ENCODE assay signal across 34 cellular contexts in genomic region chr14:67482765-67483164, GRCh38.
"Had no signal": no experiment of that assay in that cellular context is flagged by ENCODE, and none has a peak within 500 bp of the region (broad histone marks: within the 10 kb centered on the region; RNA-seq: fewer than 3 reads in every experiment).

No MANE protein-coding gene starts in this region.

- H3K27me3 ChIP-seq: brain microvascular endothelial cell, dorsolateral prefrontal cortex, esophagus muscularis mucosa, foreskin keratinocyte, gastrocnemius medialis had no signal

- H3K4me3 Mint-ChIP-seq: activated B cell treated with CpG ODN at 0.5 μM for 24 hours; activated CD8-positive, alpha-beta T cell treated with anti-CD3 and anti-CD28 coated beads for 36 hours; activated naive CD8-positive, alpha-beta T cell; activated T-cell treated with anti-CD3 and anti-CD28 coated beads, Interleukin-2, amount 50 U/mL, for 4 hours; activated T-helper 17 cell treated with anti-CD3 and anti-CD28 coated beads, Interleukin-2, amount 50 U/mL, for 72 hours; central memory CD8-positive, alpha-beta T cell; dendritic cell treated with granulocyte-macrophage colony-stimulating factor and Interleukin-4, amounts not matched to agents 40 ng/mL and 50 ng/mL, for 4 days; T-cell; T-helper 1 cell treated with Interleukin-12 subunit alpha and Interleukin-12 subunit beta and Interleukin-4 antibody, amounts not matched to agents 30 μg/mL and 1 μg/mL, for 36 hours; T-helper 2 cell treated with Interferon-gamma antibody and Interleukin-4, amounts not matched to agents 5 μg/mL and 100 μg/mL, for 36 hours had no signal

- H3K27ac Mint-ChIP-seq: activated B cell treated with CpG ODN at 0.5 μM for 24 hours; activated CD8-positive, alpha-beta T cell treated with anti-CD3 and anti-CD28 coated beads for 36 hours; activated naive CD8-positive, alpha-beta T cell; activated T-helper 17 cell treated with anti-CD3 and anti-CD28 coated beads, Interleukin-2, amount 50 U/mL, for 72 hours; T-cell; T-helper 1 cell treated with Interleukin-12 subunit alpha and Interleukin-12 subunit beta and Interleukin-4 antibody, amounts not matched to agents 30 μg/mL and 1 μg/mL, for 36 hours; T-helper 2 cell treated with Interferon-gamma antibody and Interleukin-4, amounts not matched to agents 5 μg/mL and 100 μg/mL, for 36 hours had no signal

- H3K27me3 Mint-ChIP-seq: activated B cell treated with CpG ODN at 0.5 μM for 24 hours; activated CD8-positive, alpha-beta T cell treated with anti-CD3 and anti-CD28 coated beads for 36 hours; activated naive CD8-positive, alpha-beta T cell; activated T-helper 17 cell treated with anti-CD3 and anti-CD28 coated beads, Interleukin-2, amount 50 U/mL, for 72 hours; central memory CD8-positive, alpha-beta T cell; T-cell had no signal

- FAIRE-seq: astrocyte, bronchial epithelial cell had no signal

- H3K9me3 ChIP-seq: esophagus muscularis mucosa, gastrocnemius medialis had no signal

- H3K27ac ChIP-seq: brain microvascular endothelial cell, coronary artery, dorsolateral prefrontal cortex, esophagus muscularis mucosa, foreskin keratinocyte, WERI-Rb-1 had no signal

- H3K4me3 ChIP-seq: coronary artery, dorsolateral prefrontal cortex, esophagus muscularis mucosa, gastrocnemius medialis had no signal

- ATAC-seq: activated CD4-positive, CD25-positive, alpha-beta regulatory T cell treated with anti-CD3 and anti-CD28 coated beads, Interleukin-2, amount 50 U/mL, for 24 hours; activated CD8-positive, alpha-beta T cell treated with anti-CD3 and anti-CD28 coated beads for 36 hours; activated T-cell treated with anti-CD3 and anti-CD28 coated beads, Interleukin-2, amount 50 U/mL, for 4 hours; activated T-helper 17 cell treated with anti-CD3 and anti-CD28 coated beads, Interleukin-2, amount 50 U/mL, for 72 hours; foreskin keratinocyte; T-cell had no signal

- DNase-seq: activated B cell treated with CpG ODN at 0.5 μM for 24 hours; activated CD4-positive, alpha-beta T cell treated with anti-CD3 and anti-CD28 coated beads for 48 hours; activated CD4-positive, alpha-beta T cell treated with anti-CD3 and anti-CD28 coated beads, Interleukin-2, amount 50 U/mL, for 1 hour; activated CD4-positive, alpha-beta T cell treated with anti-CD3 and anti-CD28 coated beads, Interleukin-2, amount 50 U/mL, for 48 hours; activated CD8-positive, alpha-beta memory T cell treated with anti-CD3 and anti-CD28 coated beads for 24 hours; activated CD8-positive, alpha-beta T cell treated with anti-CD3 and anti-CD28 coated beads for 36 hours; activated effector memory CD4-positive, alpha-beta T cell treated with Interleukin-2 at 50 U/mL for 16 hours; activated gamma-delta T cell treated with Interleukin-2 at 50 U/mL for 16 hours; activated naive CD4-positive, alpha-beta T cell treated with anti-CD3 and anti-CD28 coated beads, Interleukin-2, amount 50 U/mL, for 16 hours; activated naive CD4-positive, alpha-beta T cell treated with Interleukin-2 at 50 U/mL for 16 hours; activated T-cell treated with anti-CD3 and anti-CD28 coated beads, Interleukin-2, amount 50 U/mL, for 4 hours; amniotic stem cell; anterior cingulate cortex; brain microvascular endothelial cell; dorsolateral prefrontal cortex; effector memory CD4-positive, alpha-beta T cell; erythroblast; foreskin keratinocyte; gastrocnemius medialis; glutamatergic neuron; T-cell; T1000; WERI-Rb-1 had no signal

- H3K9me3 Mint-ChIP-seq: activated B cell treated with CpG ODN at 0.5 μM for 24 hours; activated T-cell treated with anti-CD3 and anti-CD28 coated beads, Interleukin-2, amount 50 U/mL, for 4 hours; activated T-helper 17 cell treated with anti-CD3 and anti-CD28 coated beads, Interleukin-2, amount 50 U/mL, for 72 hours; central memory CD8-positive, alpha-beta T cell; dendritic cell treated with granulocyte-macrophage colony-stimulating factor and Interleukin-4, amounts not matched to agents 40 ng/mL and 50 ng/mL, for 4 days; T-cell; T-helper 1 cell treated with Interleukin-12 subunit alpha and Interleukin-12 subunit beta and Interleukin-4 antibody, amounts not matched to agents 30 μg/mL and 1 μg/mL, for 36 hours; T-helper 2 cell treated with Interferon-gamma antibody and Interleukin-4, amounts not matched to agents 5 μg/mL and 100 μg/mL, for 36 hours had no signal

- H3K36me3 ChIP-seq: brain microvascular endothelial cell, gastrocnemius medialis, WERI-Rb-1 had no signal
